In genomic region chr3:106611123-106611522, GRCh38 we compare ENCODE assay signal across 17 cellular contexts.
"Had no signal": no experiment of that assay in that cellular context is flagged by ENCODE, and none has a peak within 500 bp of the region (broad histone marks: within the 10 kb centered on the region; RNA-seq: fewer than 3 reads in every experiment).

No MANE protein-coding gene starts in this region.

- H3K9me3 Mint-ChIP-seq: natural killer cell had no signal

- H3K36me3 Mint-ChIP-seq: natural killer cell, T-cell had no signal

- H3K27ac ChIP-seq: ascending aorta, esophagus muscularis mucosa, hepatocyte, tibial artery had no signal

- H3K4me1 Mint-ChIP-seq: natural killer cell had no signal

- H3K36me3 ChIP-seq: ascending aorta, esophagus muscularis mucosa, tibial artery had no signal

- DNase-seq: activated CD4-positive, alpha-beta T cell treated with anti-CD3 and anti-CD28 coated beads, Interleukin-2, amount 50 U/mL, for 48 hours; activated CD8-positive, alpha-beta memory T cell treated with anti-CD3 and anti-CD28 coated beads, Interleukin-2, amount 10 ng/mL, durations not matched to agents 7 days and 5 days; activated naive CD4-positive, alpha-beta T cell treated with Interleukin-2 at 50 U/mL for 16 hours; effector CD8-positive, alpha-beta T cell; natural killer cell; nucleus accumbens; retina; stimulated activated naive B cell treated with anti-CD40 and anti-IgM and Interleukin-4, amounts not matched to agents 10 μg/mL and 1 μg/mL and 100 μg/mL, for 72 hours; substantia nigra; T-cell; tibial artery had no signal

- H3K4me1 ChIP-seq: ascending aorta had no signal

- ATAC-seq: activated CD4-positive, CD25-positive, alpha-beta regulatory T cell treated with anti-CD3 and anti-CD28 coated beads, Interleukin-2, amount 50 U/mL, for 24 hours; activated CD8-positive, alpha-beta memory T cell treated with anti-CD3 and anti-CD28 coated beads, Interleukin-2, amount 10 ng/mL, durations not matched to agents 7 days and 5 days; activated T-helper 17 cell treated with anti-CD3 and anti-CD28 coated beads, Interleukin-2, amount 50 U/mL, for 72 hours; natural killer cell; stimulated activated naive B cell treated with anti-CD40 and anti-IgM and Interleukin-4, amounts not matched to agents 10 μg/mL and 1 μg/mL and 100 μg/mL, for 72 hours; T-cell had no signal

- H3K4me3 Mint-ChIP-seq: activated CD8-positive, alpha-beta memory T cell treated with anti-CD3 and anti-CD28 coated beads, Interleukin-2, amount 10 ng/mL, durations not matched to agents 7 days and 5 days; activated T-helper 17 cell treated with anti-CD3 and anti-CD28 coated beads, Interleukin-2, amount 50 U/mL, for 72 hours; dendritic cell treated with granulocyte-macrophage colony-stimulating factor and Interleukin-4, amounts not matched to agents 40 ng/mL and 50 ng/mL, for 4 days; natural killer cell; stimulated activated naive B cell treated with anti-CD40 and anti-IgM and Interleukin-4, amounts not matched to agents 10 μg/mL and 1 μg/mL and 100 μg/mL, for 72 hours; T-cell had no signal

- H3K4me3 ChIP-seq: ascending aorta, esophagus muscularis mucosa, hepatocyte, tibial artery had no signal

- H3K27ac Mint-ChIP-seq: activated CD8-positive, alpha-beta memory T cell treated with anti-CD3 and anti-CD28 coated beads, Interleukin-2, amount 10 ng/mL, durations not matched to agents 7 days and 5 days; dendritic cell treated with granulocyte-macrophage colony-stimulating factor and Interleukin-4, amounts not matched to agents 40 ng/mL and 50 ng/mL, for 4 days; natural killer cell; stimulated activated naive B cell treated with anti-CD40 and anti-IgM and Interleukin-4, amounts not matched to agents 10 μg/mL and 1 μg/mL and 100 μg/mL, for 72 hours; T-cell had no signal

- H3K9me3 ChIP-seq: ascending aorta, esophagus muscularis mucosa, tibial artery had no signal

- H3K27me3 Mint-ChIP-seq: activated CD8-positive, alpha-beta memory T cell treated with anti-CD3 and anti-CD28 coated beads, Interleukin-2, amount 10 ng/mL, durations not matched to agents 7 days and 5 days; activated T-helper 17 cell treated with anti-CD3 and anti-CD28 coated beads, Interleukin-2, amount 50 U/mL, for 72 hours; dendritic cell treated with granulocyte-macrophage colony-stimulating factor and Interleukin-4, amounts not matched to agents 40 ng/mL and 50 ng/mL, for 4 days; stimulated activated naive B cell treated with anti-CD40 and anti-IgM and Interleukin-4, amounts not matched to agents 10 μg/mL and 1 μg/mL and 100 μg/mL, for 72 hours; T-cell had no signal

- H3K27me3 ChIP-seq: ascending aorta, esophagus muscularis mucosa, hepatocyte, tibial artery had no signal
